8 cellular contexts compared by ENCODE assay signal in genomic region chr12:56042430-56043203, GRCh38. TPM values are rescaled to one million over a fixed set of nuclear protein-coding genes. Genes with fewer than 3 reads are reported as not detected.
DNase-seq lines count a peak whose midpoint lies in the region; ATAC-seq and TF ChIP-seq lines count a peak whose summit lies in the region.

No MANE protein-coding gene starts in this region.

- peak overlapping the region; percentile 92 for H3K4me3 Mint-ChIP-seq in activated naive CD4-positive, alpha-beta T cell treated with anti-CD3 and anti-CD28 coated beads, Interleukin-2, amount 10 ng/mL, durations not matched to agents 7 days and 5 days

- H3K36me3 ChIP-seq in stomach: peaks cover 22 to 33% (median 31%) of the 10 kb centered on the region in 4 donors

- H3K36me3 Mint-ChIP-seq in activated naive CD4-positive, alpha-beta T cell treated with anti-CD3 and anti-CD28 coated beads, Interleukin-2, amount 10 ng/mL, durations not matched to agents 7 days and 5 days: peaks cover 42% of the 10 kb centered on the region

- H3K27me3 ChIP-seq in stomach: no peaks in the 10 kb centered on the region

- CTCF ChIA-PET in activated naive CD4-positive, alpha-beta T cell treated with anti-CD3 and anti-CD28 coated beads, Interleukin-2, amount 10 ng/mL, durations not matched to agents 7 days and 5 days (lab: Charles Lee): no interaction called here

- H3K27ac ChIP-seq in stomach: peak overlapping the region; percentile 89 to 98 (median 96)

- no peak for TF ChIP-seq EP300 in stomach (IDR thresholded peaks at IDR 0.05)

- DNase-seq in DMS 273 (lab: John Stamatoyannopoulos, UW; ENCODE audit: unreplicated experiment) (peak; percentile 13), DMS 273 treated with DMSO at 0.1 percent for 48 hours (lab: John Stamatoyannopoulos, UW) (no peak), stomach (no peak), NK-92 (lab: John Stamatoyannopoulos, UW; ENCODE audit: unreplicated experiment) (no peak), medulla oblongata (ENCODE audit: extremely low spot score) (no peak)
- peak; percentile 30 for DNase-seq in activated naive CD4-positive, alpha-beta T cell treated with anti-CD3 and anti-CD28 coated beads, Interleukin-2, amount 10 ng/mL, durations not matched to agents 7 days and 5 days

- no peaks in the 10 kb centered on the region for H3K9me3 Mint-ChIP-seq in activated naive CD4-positive, alpha-beta T cell treated with anti-CD3 and anti-CD28 coated beads, Interleukin-2, amount 10 ng/mL, durations not matched to agents 7 days and 5 days

- intact Hi-C loops in stomach (cut with DNase I; ENCODE audit: low total_unique reads): no loop called here

- no peak for ATAC-seq in activated CD4-positive, CD25-positive, alpha-beta regulatory T cell treated with anti-CD3 and anti-CD28 coated beads, Interleukin-2, amount 50 U/mL, for 24 hours

- peaks cover 12 to 34% (median 22%) of the 10 kb centered on the region in 4 donors for H3K4me1 ChIP-seq in stomach

- H3K9me3 ChIP-seq in iPS-18c (ENCODE audit: control insufficient read depth, insufficient read depth, low read length) (no peaks in the 10 kb centered on the region), stomach (no peaks in the 10 kb centered on the region)

- TF ChIP-seq CTCF in stomach (IDR thresholded peaks at IDR 0.05): no peak

- peak overlapping the region; percentile 98 for H3K4me3 ChIP-seq in iPS-18c (ENCODE audit: insufficient read depth, low read depth, low read length)
- H3K4me3 ChIP-seq in stomach: peak overlapping the region; percentile 73 to 88 (median 80)

- WGBS in stomach, 5 donors: 6 to 11% (median 8%) methylated on average over 26 to 29 of the region's 29 CpGs

- H3K27me3 Mint-ChIP-seq in activated naive CD4-positive, alpha-beta T cell treated with anti-CD3 and anti-CD28 coated beads, Interleukin-2, amount 10 ng/mL, durations not matched to agents 7 days and 5 days: peaks cover 3% of the 10 kb centered on the region

- peak overlapping the region; percentile 91 for H3K27ac Mint-ChIP-seq in activated naive CD4-positive, alpha-beta T cell treated with anti-CD3 and anti-CD28 coated beads, Interleukin-2, amount 10 ng/mL, durations not matched to agents 7 days and 5 days

- H3K4me1 Mint-ChIP-seq in activated naive CD4-positive, alpha-beta T cell treated with anti-CD3 and anti-CD28 coated beads, Interleukin-2, amount 10 ng/mL, durations not matched to agents 7 days and 5 days: peaks cover 55% of the 10 kb centered on the region

- no peak for TF ChIP-seq POLR2A in stomach (IDR thresholded peaks at IDR 0.05)

RNA-seq across cellular contexts. Expression of gene RPS26, which starts 0.9 kb away (rescaled TPM):
- 100 to 1,000 TPM in 4 of 5 donors, 10 to 100 TPM in 1; 22.3 to 929 (median 265) TPM for total RNA-seq in stomach
- polyA plus RNA-seq in stomach: 1,000 to 10,000 TPM; 1,182 to 1,748 (median 1,390) TPM

RNA-seq across cellular contexts. Expression of gene IKZF4, which starts 21.8 kb away (rescaled TPM):
- total RNA-seq in stomach: 10 to 100 TPM in 1 of 5 donors, 1 to 10 TPM in 4; 2.3 to 15.6 (median 3.5) TPM
- 1 to 10 TPM; 1.5 to 2.9 (median 2.4) TPM for polyA plus RNA-seq in stomach

RNA-seq across cellular contexts. Expression of gene ERBB3, which starts 37.3 kb away (rescaled TPM):
- 100 to 1,000 TPM; 218 to 367 (median 286) TPM for total RNA-seq in stomach
- polyA plus RNA-seq in stomach: 10 to 100 TPM; 26.6 to 45.9 (median 43.1) TPM

RNA-seq across cellular contexts. Expression of gene SUOX, which starts 45.5 kb away (rescaled TPM):
- 10 to 100 TPM in 2 of 5 donors, 1 to 10 TPM in 3; 9.0 to 67.7 (median 10.0) TPM for total RNA-seq in stomach
- polyA plus RNA-seq in stomach: 10 to 100 TPM in 2 of 3 donors, 1 to 10 TPM in 1; 8.4 to 14.3 (median 11.8) TPM

Comparison
In these comparisons a context has a peak if more than half of its experiments do, and no peak if none do; other contexts are left out.
1. DNase-seq: peak in DMS 273 (single experiment) and activated naive CD4-positive, alpha-beta T cell treated with anti-CD3 and anti-CD28 coated beads, Interleukin-2, amount 10 ng/mL, durations not matched to agents 7 days and 5 days (single experiment); none in DMS 273 treated with DMSO at 0.1 percent for 48 hours (single experiment), stomach (single experiment), NK-92 (single experiment) and medulla oblongata (single experiment).